Comparison of ENCODE assay signal across 14 cellular contexts in the genomic region with DNA sequence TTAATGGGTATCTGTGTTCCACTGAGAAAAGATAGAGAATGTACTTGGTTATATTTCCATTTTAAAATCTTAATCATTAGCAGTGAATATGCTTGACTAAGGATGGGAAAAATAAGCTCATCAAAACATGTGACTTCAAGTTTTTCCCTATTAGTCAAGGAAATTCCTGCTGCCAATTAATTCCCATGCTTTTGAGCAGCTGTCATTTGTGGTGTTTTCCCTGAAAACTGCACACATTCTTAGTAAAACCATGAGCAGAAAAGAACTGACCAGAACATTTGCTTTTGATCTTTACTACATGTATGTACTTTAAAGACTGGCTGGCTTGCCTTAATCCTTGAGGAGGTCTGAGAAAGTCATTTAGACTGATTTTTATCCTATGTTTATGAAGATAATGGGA.
A peak's percentile ranks its signal among the peaks of the same experiment; 100 is the strongest.
DNase-seq lines count a peak whose midpoint lies in the region; ATAC-seq and TF ChIP-seq lines count a peak whose summit lies in the region.
"Had no signal": no experiment of that assay in that cellular context is flagged by ENCODE, and none has a peak within 500 bp of the region (broad histone marks: within the 10 kb centered on the region; RNA-seq: fewer than 3 reads in every experiment).

No MANE protein-coding gene starts in this region.

- H3K27me3 ChIP-seq in skeletal muscle tissue (ENCODE audit: control insufficient read depth in 3 of 3, insufficient read depth in 3 of 3, low read length in 3 of 3), result no peaks in the 10 kb centered on the region
- H3K27me3 ChIP-seq: BLaER1 treated with 17β-estradiol and CSF1 and Interleukin-3, amounts not matched to agents 10 nM and 100 nM; sigmoid colon had no signal

- H3K4me3 ChIP-seq in skeletal muscle tissue (ENCODE audit: low read length in 3 of 3), result no peak overlapping the region
- H3K4me3 ChIP-seq: BLaER1 treated with 17β-estradiol and CSF1 and Interleukin-3, amounts not matched to agents 10 nM and 100 nM; sigmoid colon had no signal

- POLR2A ChIA-PET in WTC11 (lab: Charles Lee), result no interaction called here

- no peak overlapping the region for H3K4me3 Mint-ChIP-seq in brain
- no peak overlapping the region for H3K4me3 Mint-ChIP-seq in glutamatergic neuron (ENCODE audit: unreplicated experiment)
- no peak overlapping the region for H3K4me3 Mint-ChIP-seq in WTC11
- no peak overlapping the region for H3K4me3 Mint-ChIP-seq in CD14-positive monocyte
- H3K4me3 Mint-ChIP-seq: activated CD8-positive, alpha-beta T cell treated with anti-CD3 and anti-CD28 coated beads for 36 hours; activated naive CD4-positive, alpha-beta T cell treated with anti-CD3 and anti-CD28 coated beads, Interleukin-2, amount 10 ng/mL, durations not matched to agents 7 days and 5 days; dendritic cell treated with granulocyte-macrophage colony-stimulating factor and Interleukin-4, amounts not matched to agents 40 ng/mL and 50 ng/mL, for 4 days; T-helper 2 cell treated with Interferon-gamma antibody and Interleukin-4, amounts not matched to agents 5 μg/mL and 100 μg/mL, for 36 hours had no signal

- intact Hi-C loops in CD14-positive monocyte (cut with micrococcal nuclease), result no loop called here

- H3K4me1 ChIP-seq in skeletal muscle tissue (ENCODE audit: control insufficient read depth in 3 of 3, insufficient read depth in 3 of 3, low read length in 3 of 3), result peaks cover 25 to 31% (median 28%) of the 10 kb centered on the region in 3 donors

- H3K9me3 Mint-ChIP-seq in brain (no peaks in the 10 kb centered on the region), glutamatergic neuron (ENCODE audit: unreplicated experiment) (peaks cover 2% of the 10 kb centered on the region), WTC11 (no peaks in the 10 kb centered on the region), CD14-positive monocyte (no peaks in the 10 kb centered on the region)
- H3K9me3 Mint-ChIP-seq: activated CD8-positive, alpha-beta T cell treated with anti-CD3 and anti-CD28 coated beads for 36 hours; activated naive CD4-positive, alpha-beta T cell treated with anti-CD3 and anti-CD28 coated beads, Interleukin-2, amount 10 ng/mL, durations not matched to agents 7 days and 5 days; dendritic cell treated with granulocyte-macrophage colony-stimulating factor and Interleukin-4, amounts not matched to agents 40 ng/mL and 50 ng/mL, for 4 days; T-helper 2 cell treated with Interferon-gamma antibody and Interleukin-4, amounts not matched to agents 5 μg/mL and 100 μg/mL, for 36 hours had no signal

- no peaks in the 10 kb centered on the region for H3K9me3 ChIP-seq in skeletal muscle tissue (ENCODE audit: control insufficient read depth in 3 of 3, low read length in 3 of 3)
- H3K9me3 ChIP-seq: BLaER1 treated with 17β-estradiol and CSF1 and Interleukin-3, amounts not matched to agents 10 nM and 100 nM; sigmoid colon had no signal

- peaks cover 42% of the 10 kb centered on the region for H3K36me3 Mint-ChIP-seq in brain
- no peaks in the 10 kb centered on the region for H3K36me3 Mint-ChIP-seq in glutamatergic neuron (ENCODE audit: unreplicated experiment)
- no peaks in the 10 kb centered on the region; the same call in 1 of the 2 replicates for H3K36me3 Mint-ChIP-seq in WTC11
- peaks cover 33 to 37% of the 10 kb centered on the region in 2 donors for H3K36me3 Mint-ChIP-seq in CD14-positive monocyte

- peak overlapping the region; percentile 62 for H3K27ac ChIP-seq in skeletal muscle tissue (ENCODE audit: low read depth, low read length)
- H3K27ac ChIP-seq: BLaER1 treated with 17β-estradiol and CSF1 and Interleukin-3, amounts not matched to agents 10 nM and 100 nM had no signal

- TF ChIP-seq CTCF in brain (conservative IDR thresholded peaks at IDR 0.05) (no peak), glutamatergic neuron (IDR thresholded peaks at IDR 0.05; ENCODE audit: partially characterized antibody, unreplicated experiment) (no peak), WTC11 (IDR thresholded peaks at IDR 0.05) (no peak), CD14-positive monocyte (IDR thresholded peaks at IDR 0.05) (no peak)

- DNase-seq in GM04503 (ENCODE audit: low read depth) (peak; percentile 59), glutamatergic neuron (no peak), WTC11 (ENCODE audit: low spot score) (no peak), CD14-positive monocyte (ENCODE audit: low spot score) (no peak)
- DNase-seq in activated CD4-positive, CD25-positive, alpha-beta regulatory T cell (lab: John Stamatoyannopoulos, UW), result no peak
- DNase-seq: activated CD8-positive, alpha-beta T cell treated with anti-CD3 and anti-CD28 coated beads for 36 hours; activated naive CD4-positive, alpha-beta T cell treated with anti-CD3 and anti-CD28 coated beads, Interleukin-2, amount 10 ng/mL, durations not matched to agents 7 days and 5 days; sigmoid colon had no signal

- H3K36me3 ChIP-seq in skeletal muscle tissue (ENCODE audit: control insufficient read depth in 3 of 3, insufficient read depth in 3 of 3, low read length in 3 of 3), result no peaks in the 10 kb centered on the region
- H3K36me3 ChIP-seq: sigmoid colon had no signal

- ATAC-seq in GM19324 (IDR thresholded peaks at IDR 0.05; ENCODE audit: low FRiP score, unreplicated experiment) (no peak), WTC11 (no peak)

- H3K27ac Mint-ChIP-seq in brain (peak overlapping the region in 4 of 5 experiments; percentile 27 to 91 (median 68)), glutamatergic neuron (ENCODE audit: unreplicated experiment) (peak overlapping the region; percentile 80), WTC11 (no peak overlapping the region), CD14-positive monocyte (no peak overlapping the region)
- H3K27ac Mint-ChIP-seq: activated CD8-positive, alpha-beta T cell treated with anti-CD3 and anti-CD28 coated beads for 36 hours; activated naive CD4-positive, alpha-beta T cell treated with anti-CD3 and anti-CD28 coated beads, Interleukin-2, amount 10 ng/mL, durations not matched to agents 7 days and 5 days; dendritic cell treated with granulocyte-macrophage colony-stimulating factor and Interleukin-4, amounts not matched to agents 40 ng/mL and 50 ng/mL, for 4 days; T-helper 2 cell treated with Interferon-gamma antibody and Interleukin-4, amounts not matched to agents 5 μg/mL and 100 μg/mL, for 36 hours had no signal

- peaks cover 72% of the 10 kb centered on the region for H3K4me1 Mint-ChIP-seq in brain
- H3K4me1 Mint-ChIP-seq in glutamatergic neuron (ENCODE audit: low read depth, unreplicated experiment), result peaks cover 40% of the 10 kb centered on the region
- peaks cover 6% of the 10 kb centered on the region; the same call in 1 of the 2 replicates for H3K4me1 Mint-ChIP-seq in WTC11
- peaks cover 19% of the 10 kb centered on the region for H3K4me1 Mint-ChIP-seq in CD14-positive monocyte

- H3K27me3 Mint-ChIP-seq in brain, result no peaks in the 10 kb centered on the region
- H3K27me3 Mint-ChIP-seq in glutamatergic neuron (ENCODE audit: unreplicated experiment), result peaks cover 3% of the 10 kb centered on the region
- H3K27me3 Mint-ChIP-seq in WTC11 (ENCODE audit: low read depth), result no peaks in the 10 kb centered on the region
- H3K27me3 Mint-ChIP-seq in CD14-positive monocyte (ENCODE audit: low read depth in 3 of 3), result peaks cover 0 to 1% (median 0%) of the 10 kb centered on the region in 3 donors
- H3K27me3 Mint-ChIP-seq: activated CD8-positive, alpha-beta T cell treated with anti-CD3 and anti-CD28 coated beads for 36 hours; activated naive CD4-positive, alpha-beta T cell treated with anti-CD3 and anti-CD28 coated beads, Interleukin-2, amount 10 ng/mL, durations not matched to agents 7 days and 5 days; dendritic cell treated with granulocyte-macrophage colony-stimulating factor and Interleukin-4, amounts not matched to agents 40 ng/mL and 50 ng/mL, for 4 days had no signal

- no peak overlapping the region for H3K9ac ChIP-seq in skeletal muscle tissue (ENCODE audit: low read depth in 1 of 3, low read length in 3 of 3)
- H3K9ac ChIP-seq: BLaER1 treated with 17β-estradiol and CSF1 and Interleukin-3, amounts not matched to agents 10 nM and 100 nM had no signal

- CTCF ChIA-PET in WTC11 (lab: Charles Lee), result interaction anchor here (0.6 kb wide), 1 partner anchor 421 kb away, joined by 4 read pairs; no protein-coding TSS in a partner anchor

TF ChIP-seq in WTC11, 78 proteins besides CTCF, POLR2A, EP300 and RAD21 (continues in another document):
- TF ChIP-seq, protein P1, sequence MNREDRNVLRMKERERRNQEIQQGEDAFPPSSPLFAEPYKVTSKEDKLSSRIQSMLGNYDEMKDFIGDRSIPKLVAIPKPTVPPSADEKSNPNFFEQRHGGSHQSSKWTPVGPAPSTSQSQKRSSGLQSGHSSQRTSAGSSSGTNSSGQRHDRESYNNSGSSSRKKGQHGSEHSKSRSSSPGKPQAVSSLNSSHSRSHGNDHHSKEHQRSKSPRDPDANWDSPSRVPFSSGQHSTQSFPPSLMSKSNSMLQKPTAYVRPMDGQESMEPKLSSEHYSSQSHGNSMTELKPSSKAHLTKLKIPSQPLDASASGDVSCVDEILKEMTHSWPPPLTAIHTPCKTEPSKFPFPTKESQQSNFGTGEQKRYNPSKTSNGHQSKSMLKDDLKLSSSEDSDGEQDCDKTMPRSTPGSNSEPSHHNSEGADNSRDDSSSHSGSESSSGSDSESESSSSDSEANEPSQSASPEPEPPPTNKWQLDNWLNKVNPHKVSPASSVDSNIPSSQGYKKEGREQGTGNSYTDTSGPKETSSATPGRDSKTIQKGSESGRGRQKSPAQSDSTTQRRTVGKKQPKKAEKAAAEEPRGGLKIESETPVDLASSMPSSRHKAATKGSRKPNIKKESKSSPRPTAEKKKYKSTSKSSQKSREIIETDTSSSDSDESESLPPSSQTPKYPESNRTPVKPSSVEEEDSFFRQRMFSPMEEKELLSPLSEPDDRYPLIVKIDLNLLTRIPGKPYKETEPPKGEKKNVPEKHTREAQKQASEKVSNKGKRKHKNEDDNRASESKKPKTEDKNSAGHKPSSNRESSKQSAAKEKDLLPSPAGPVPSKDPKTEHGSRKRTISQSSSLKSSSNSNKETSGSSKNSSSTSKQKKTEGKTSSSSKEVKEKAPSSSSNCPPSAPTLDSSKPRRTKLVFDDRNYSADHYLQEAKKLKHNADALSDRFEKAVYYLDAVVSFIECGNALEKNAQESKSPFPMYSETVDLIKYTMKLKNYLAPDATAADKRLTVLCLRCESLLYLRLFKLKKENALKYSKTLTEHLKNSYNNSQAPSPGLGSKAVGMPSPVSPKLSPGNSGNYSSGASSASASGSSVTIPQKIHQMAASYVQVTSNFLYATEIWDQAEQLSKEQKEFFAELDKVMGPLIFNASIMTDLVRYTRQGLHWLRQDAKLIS (CRISPR knock-in tag; IDR thresholded peaks at IDR 0.05; ENCODE audit: borderline replicate concordance), result no peak
- TF ChIP-seq TCF7 (CRISPR knock-in tag; IDR thresholded peaks at IDR 0.05; ENCODE audit: low read depth), result no peak

Comparison
In these comparisons a context has a peak if more than half of its experiments do, and no peak if none do; other contexts are left out.
1. H3K27ac Mint-ChIP-seq: peak in brain (4 of 5) and glutamatergic neuron (single experiment); none in WTC11 (single experiment) and CD14-positive monocyte (0 of 7).